In the genomic region with DNA sequence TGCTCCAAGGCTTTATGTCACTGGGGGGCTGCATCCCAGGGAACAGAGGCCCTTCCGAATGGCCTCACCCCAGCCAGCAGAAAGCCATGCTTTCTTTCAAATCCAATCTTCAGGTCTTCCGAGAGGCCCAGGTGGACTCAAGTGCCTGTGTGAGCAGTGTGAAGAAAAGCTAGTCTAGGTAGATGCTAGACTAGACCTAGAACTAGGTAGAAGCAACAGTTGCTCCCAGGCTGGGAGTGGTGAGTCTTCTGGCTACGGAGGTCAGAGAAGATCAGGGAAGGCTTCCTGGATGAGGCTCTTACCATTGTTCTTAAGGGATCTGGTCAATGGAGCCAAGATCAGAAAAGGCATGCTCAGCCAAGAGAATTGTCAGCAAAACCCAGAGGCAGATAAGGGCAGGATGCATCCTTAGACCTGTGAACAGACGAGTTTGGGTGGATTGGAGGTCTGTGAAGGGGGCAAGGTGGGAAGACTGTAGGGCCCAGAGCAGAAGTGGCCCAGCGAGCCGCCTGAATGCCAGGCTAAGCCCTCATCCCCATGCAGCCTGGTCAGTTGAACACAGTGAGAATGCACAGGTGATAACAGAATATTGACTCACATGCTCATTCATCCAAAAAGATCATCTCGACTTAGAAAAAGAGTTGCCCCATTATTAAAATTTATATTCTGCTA, we compare ENCODE assay signal across 12 cellular contexts.
DNase-seq lines count a peak whose midpoint lies in the region; ATAC-seq and TF ChIP-seq lines count a peak whose summit lies in the region.
"Had no signal": no experiment of that assay in that cellular context is flagged by ENCODE, and none has a peak within 500 bp of the region (broad histone marks: within the 10 kb centered on the region; RNA-seq: fewer than 3 reads in every experiment).

No MANE protein-coding gene starts in this region.

- ATAC-seq in Right ventricle myocardium inferior (no peak), Right ventricle myocardium superior (ENCODE audit: poor library complexity) (no peak), GM19395 (IDR thresholded peaks at IDR 0.05; ENCODE audit: unreplicated experiment) (no peak), left colon (no peak)

- peaks cover 0 to 4% (median 0%) of the 10 kb centered on the region in 3 donors for H3K36me3 ChIP-seq in tibial artery
- H3K36me3 ChIP-seq: neural progenitor cell had no signal

- H3K4me1 ChIP-seq in tibial artery = peaks cover 0 to 75% (median 55%) of the 10 kb centered on the region in 4 donors

- DNase-seq in Right ventricle myocardium inferior (ENCODE audit: missing footprints) (peak; percentile 21), Right ventricle myocardium superior (no peak), tibial artery (peak in 1 of 2 donors; percentile 45), KG1 (lab: John Stamatoyannopoulos, UW) (no peak), left colon (no peak)
- DNase-seq: activated B cell treated with CpG ODN at 0.5 μM for 24 hours; GF-D8; stimulated activated CD4-positive, alpha-beta T cell treated with anti-CD3 and anti-CD28 coated beads, Interleukin-12 subunit alpha, Interleukin-12 subunit beta, amount 100 ng/mL, for 4 hours had no signal

- H3K27me3 ChIP-seq in layer of hippocampus (ENCODE audit: control insufficient read depth, insufficient read depth, low read length) = no peaks in the 10 kb centered on the region
- H3K27me3 ChIP-seq in tibial artery = no peaks in the 10 kb centered on the region
- H3K27me3 ChIP-seq: neural progenitor cell had no signal

- H3K4me3 ChIP-seq in tibial artery = no peak overlapping the region
- H3K4me3 ChIP-seq: neural progenitor cell had no signal

- intact Hi-C loops in Right ventricle myocardium inferior (cut with DNase I) = loop anchor here (5.0 kb wide), 3 partner anchors 47 to 153 kb away; no protein-coding TSS in a partner anchor
- intact Hi-C loops in Right ventricle myocardium superior (cut with DNase I) = loop anchor here (10.0 kb wide), 1 partner anchor 105 kb away; no protein-coding TSS in a partner anchor
- intact Hi-C loops in tibial artery (cut with DNase I; ENCODE audit: low total_unique reads) = no loop called here
- intact Hi-C loops in left colon (cut with DNase I, micrococcal nuclease) = no loop called here

- no peaks in the 10 kb centered on the region for H3K9me3 ChIP-seq in tibial artery

- TF ChIP-seq CTCF in tibial artery (IDR thresholded peaks at IDR 0.05) = no peak

- H3K27ac ChIP-seq in angular gyrus (ENCODE audit: low read depth, low read length) = peak overlapping the region; percentile 91
- H3K27ac ChIP-seq in layer of hippocampus (ENCODE audit: low read depth, low read length) = peak overlapping the region; percentile 69
- H3K27ac ChIP-seq in tibial artery = peak overlapping the region; percentile 89 to 90
- H3K27ac ChIP-seq: neural progenitor cell had no signal

Comparison
In these comparisons a context has a peak if more than half of its experiments do, and no peak if none do; other contexts are left out.
1. intact Hi-C loops: an anchor here in Right ventricle myocardium inferior (5.0 kb wide) and Right ventricle myocardium superior (10.0 kb wide); none called in tibial artery and left colon.